8 cellular contexts compared by ENCODE assay signal in genomic region chr19:45496349-45496953, GRCh38. TPM values are rescaled to one million over a fixed set of nuclear protein-coding genes. Genes with fewer than 3 reads are reported as not detected.
DNase-seq lines count a peak whose midpoint lies in the region; ATAC-seq lines count a peak whose summit lies in the region.

No MANE protein-coding gene starts in this region.

- peaks cover 43% of the 10 kb centered on the region for H3K4me1 Mint-ChIP-seq in activated CD4-positive, alpha-beta T cell treated with anti-CD3 and anti-CD28 coated beads, Interleukin-2, amount 10 ng/mL, durations not matched to agents 7 days and 5 days
- H3K4me1 Mint-ChIP-seq in naive thymus-derived CD8-positive, alpha-beta T cell, result peaks cover 30 to 63% (median 46%) of the 10 kb centered on the region in 4 donors

- peak overlapping the region; percentile 50 for H3K4me3 Mint-ChIP-seq in activated CD4-positive, alpha-beta T cell treated with anti-CD3 and anti-CD28 coated beads, Interleukin-2, amount 10 ng/mL, durations not matched to agents 7 days and 5 days
- peak overlapping the region; percentile 64 to 89 (median 78) for H3K4me3 Mint-ChIP-seq in naive thymus-derived CD8-positive, alpha-beta T cell

- H3K4me3 ChIP-seq in HUES48 (ENCODE audit: low read depth, low read length), result peak overlapping the region; percentile 78

- CTCF ChIA-PET in activated CD4-positive, alpha-beta T cell treated with anti-CD3 and anti-CD28 coated beads, Interleukin-2, amount 10 ng/mL, durations not matched to agents 7 days and 5 days (lab: Charles Lee), result interaction anchor here (1.4 to 3.2 kb wide), 5 partner anchors 8 to 57 kb away, joined by 3 to 48 read pairs (median 13); no protein-coding TSS in a partner anchor

- H3K36me3 Mint-ChIP-seq in activated CD4-positive, alpha-beta T cell treated with anti-CD3 and anti-CD28 coated beads, Interleukin-2, amount 10 ng/mL, durations not matched to agents 7 days and 5 days (ENCODE audit: low read depth), result no peaks in the 10 kb centered on the region
- H3K36me3 Mint-ChIP-seq in naive thymus-derived CD8-positive, alpha-beta T cell, result peaks cover 0 to 3% (median 0%) of the 10 kb centered on the region in 3 donors

- no peaks in the 10 kb centered on the region for H3K9me3 Mint-ChIP-seq in activated CD4-positive, alpha-beta T cell treated with anti-CD3 and anti-CD28 coated beads, Interleukin-2, amount 10 ng/mL, durations not matched to agents 7 days and 5 days
- no peaks in the 10 kb centered on the region for H3K9me3 Mint-ChIP-seq in naive thymus-derived CD8-positive, alpha-beta T cell

- H3K36me3 ChIP-seq in HUES48 (ENCODE audit: control insufficient read depth, insufficient read depth, low read length), result 0 out of 2 replicates have a peak, but pooled peaks cover 4% of the 10 kb centered on the region

- POLR2A ChIA-PET in activated CD4-positive, alpha-beta T cell treated with anti-CD3 and anti-CD28 coated beads, Interleukin-2, amount 10 ng/mL, durations not matched to agents 7 days and 5 days (lab: Charles Lee), result no interaction called here
- POLR2A ChIA-PET in naive thymus-derived CD8-positive, alpha-beta T cell (lab: Charles Lee), result interaction anchor here (0.9 to 1.5 kb wide), 4 partner anchors 11 to 145 kb away, joined by 3 to 12 read pairs (median 6); no protein-coding TSS in a partner anchor

- no peak overlapping the region for H3K27ac Mint-ChIP-seq in activated CD4-positive, alpha-beta T cell treated with anti-CD3 and anti-CD28 coated beads, Interleukin-2, amount 10 ng/mL, durations not matched to agents 7 days and 5 days
- peak overlapping the region in 2 of 10 donors; percentile 24 to 63 for H3K27ac Mint-ChIP-seq in naive thymus-derived CD8-positive, alpha-beta T cell

- H3K9me3 ChIP-seq in HUES48 (ENCODE audit: control insufficient read depth, insufficient read depth, low read length), result no peaks in the 10 kb centered on the region

- peak; percentile 55 for DNase-seq in activated CD4-positive, alpha-beta T cell treated with anti-CD3 and anti-CD28 coated beads, Interleukin-2, amount 10 ng/mL, durations not matched to agents 7 days and 5 days
- peak in 7 of 10 donors; percentile 43 to 72 (median 55) for DNase-seq in naive thymus-derived CD8-positive, alpha-beta T cell
- DNase-seq in H4 (ENCODE audit: low spot score) (no peak), NCI-H2107 treated with DMSO at 0.1 percent for 48 hours (lab: John Stamatoyannopoulos, UW; ENCODE audit: unreplicated experiment) (no peak), epidermal melanocyte (ENCODE audit: insufficient read length, low spot score) (no peak)

- H3K4me1 ChIP-seq in HUES48 (ENCODE audit: control insufficient read depth, insufficient read depth, low read length), result peaks cover 22% of the 10 kb centered on the region

- H3K27me3 ChIP-seq in HUES48 (ENCODE audit: control insufficient read depth, insufficient read depth, low read length), result peaks cover 8% of the 10 kb centered on the region; the same call in 1 of the 2 replicates

- H3K9ac ChIP-seq in HUES48 (ENCODE audit: low read depth, low read length), result peak overlapping the region; percentile 27; the same call in 1 of the 2 replicates

- peak overlapping the region; percentile 75 for H3K27ac ChIP-seq in HUES48 (ENCODE audit: low read depth, low read length)

- H3K27me3 Mint-ChIP-seq in activated CD4-positive, alpha-beta T cell treated with anti-CD3 and anti-CD28 coated beads, Interleukin-2, amount 10 ng/mL, durations not matched to agents 7 days and 5 days, result peaks cover 35% of the 10 kb centered on the region
- peaks cover 7 to 27% (median 20%) of the 10 kb centered on the region in 5 donors for H3K27me3 Mint-ChIP-seq in naive thymus-derived CD8-positive, alpha-beta T cell

- peak; percentile 3 for ATAC-seq in GM18517 (IDR thresholded peaks at IDR 0.05; ENCODE audit: unreplicated experiment)
- peak; percentile 19 for ATAC-seq in esophagus mucosa
- peak; percentile 16 to 26 for ATAC-seq in naive thymus-derived CD8-positive, alpha-beta T cell

RNA-seq across cellular contexts. Expression of gene RTN2, which starts 0.4 kb away (rescaled TPM):
- total RNA-seq in activated CD4-positive, alpha-beta T cell treated with anti-CD3 and anti-CD28 coated beads, Interleukin-2, amount 10 ng/mL, durations not matched to agents 7 days and 5 days, result 1 to 10 TPM; 1.8 to 2.0 TPM
- total RNA-seq in esophagus mucosa, result 1.4 TPM
- 1 to 10 TPM; 1.0 to 1.8 TPM for total RNA-seq in naive thymus-derived CD8-positive, alpha-beta T cell
- polyA plus RNA-seq in naive thymus-derived CD8-positive, alpha-beta T cell, result under 1 TPM in 2 of 3 donors, not detected in 1; 0.27 to 0.41 TPM
- 3.5 and 6.1 TPM in 2 replicates for total RNA-seq in H4 (2014; rRNA removed; shearing (Covaris generic))

RNA-seq across cellular contexts. Expression of gene PPM1N, which starts 1.8 kb away (rescaled TPM):
- 1 to 10 TPM in 1 of 2 experiments, under 1 TPM in 1; 0.82 to 1.1 TPM for total RNA-seq in activated CD4-positive, alpha-beta T cell treated with anti-CD3 and anti-CD28 coated beads, Interleukin-2, amount 10 ng/mL, durations not matched to agents 7 days and 5 days
- total RNA-seq in esophagus mucosa, result 2.4 TPM
- 10 to 100 TPM; 12.4 to 15.6 TPM for total RNA-seq in naive thymus-derived CD8-positive, alpha-beta T cell
- 1 to 10 TPM; 7.2 to 8.7 (median 7.7) TPM for polyA plus RNA-seq in naive thymus-derived CD8-positive, alpha-beta T cell
- 0.21 and 1.1 TPM in 2 replicates for total RNA-seq in H4 (2014; rRNA removed; shearing (Covaris generic))

RNA-seq across cellular contexts. Expression of gene VASP, which starts 10.8 kb away (rescaled TPM):
- 100 to 1,000 TPM; 143 to 157 TPM for total RNA-seq in activated CD4-positive, alpha-beta T cell treated with anti-CD3 and anti-CD28 coated beads, Interleukin-2, amount 10 ng/mL, durations not matched to agents 7 days and 5 days
- 48.8 TPM for total RNA-seq in esophagus mucosa
- 10 to 100 TPM; 72.0 to 72.1 TPM for total RNA-seq in naive thymus-derived CD8-positive, alpha-beta T cell
- polyA plus RNA-seq in naive thymus-derived CD8-positive, alpha-beta T cell, result 10 to 100 TPM; 39.9 to 49.6 (median 49.0) TPM
- total RNA-seq in H4 (2014; rRNA removed; shearing (Covaris generic)), result 29.1 and 43.5 TPM in 2 replicates

RNA-seq across cellular contexts. Expression of gene FOSB, which starts 28.7 kb away (rescaled TPM):
- 10 to 100 TPM; 36.0 to 43.9 TPM for total RNA-seq in activated CD4-positive, alpha-beta T cell treated with anti-CD3 and anti-CD28 coated beads, Interleukin-2, amount 10 ng/mL, durations not matched to agents 7 days and 5 days
- 2.5 TPM for total RNA-seq in esophagus mucosa
- total RNA-seq in naive thymus-derived CD8-positive, alpha-beta T cell, result 1 to 10 TPM; 3.5 TPM
- polyA plus RNA-seq in naive thymus-derived CD8-positive, alpha-beta T cell, result 10 to 100 TPM; 10.2 to 11.4 (median 11.0) TPM
- total RNA-seq in H4 (2014; rRNA removed; shearing (Covaris generic)), result 1.2 TPM in 1 of 2 replicates, not detected in the other

Comparison
In these comparisons a context has a peak if more than half of its experiments do, and no peak if none do; other contexts are left out.
1. DNase-seq: peak in activated CD4-positive, alpha-beta T cell treated with anti-CD3 and anti-CD28 coated beads, Interleukin-2, amount 10 ng/mL, durations not matched to agents 7 days and 5 days (single experiment) and naive thymus-derived CD8-positive, alpha-beta T cell (7 of 10); none in H4 (single experiment), NCI-H2107 treated with DMSO at 0.1 percent for 48 hours (single experiment) and epidermal melanocyte (single experiment).
2. Peak in every context shown above with its lines, with median percentiles within 50 percentile points of each other: ATAC-seq.